8 cellular contexts compared by ENCODE assay signal in the genomic region with DNA sequence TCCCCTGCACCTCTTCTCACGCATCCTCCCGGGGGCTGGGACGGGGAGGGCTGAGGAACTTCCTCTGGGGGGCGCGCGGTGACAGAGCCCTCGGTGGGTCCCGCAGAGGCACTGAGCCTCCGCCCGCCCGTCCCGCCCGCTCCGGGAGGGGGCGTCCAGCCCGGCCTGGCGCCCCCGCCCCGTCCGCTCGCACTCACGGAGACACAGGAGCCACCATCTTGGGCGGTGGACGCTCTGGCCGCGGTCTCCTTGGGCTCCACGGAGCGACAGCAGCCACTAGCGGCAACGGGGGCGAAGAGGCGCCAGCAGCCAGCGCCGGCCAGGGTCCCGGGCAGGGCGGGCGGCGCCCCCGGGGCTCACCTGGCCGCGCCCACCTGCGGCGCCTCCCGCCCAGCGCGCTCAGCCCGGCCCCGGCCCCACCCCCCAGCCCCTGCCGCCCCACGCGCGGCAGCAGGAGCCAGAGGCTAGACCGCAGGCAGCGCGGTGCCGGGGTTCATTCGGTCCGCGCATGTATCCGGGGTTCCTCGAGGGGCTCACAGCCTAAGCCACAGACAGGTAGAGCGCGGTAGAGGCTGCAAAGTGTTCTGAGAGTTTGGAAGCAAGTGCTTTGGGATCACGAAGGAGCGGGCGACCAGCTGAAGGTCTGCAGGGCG. TPM values are rescaled to one million over a fixed set of nuclear protein-coding genes. Genes with fewer than 3 reads are reported as not detected.
DNase-seq lines count a peak whose midpoint lies in the region; ATAC-seq and TF ChIP-seq lines count a peak whose summit lies in the region.

A gene (minus strand): TSS at position 242 of the 653 bp plus-strand sequence. CDS start 7,225 bp downstream, outside the sequence.

- H3K4me2 ChIP-seq in BLaER1: peak within 1 kb of the TSS; percentile 83
- H3K4me2 ChIP-seq in neural progenitor cell: peak within 1 kb of the TSS; percentile 97

- H3K27ac Mint-ChIP-seq in activated T-helper 2 cell treated with anti-CD3 and anti-CD28 coated beads, Interferon-gamma antibody, Interleukin-2, Interleukin-4, amounts not matched to agents 10 μg/mL and 5 μg/mL and 100 μg/mL, durations not matched to agents 14 hours and 24 hours and 36 hours: no peak within 1 kb of the TSS
- peak within 1 kb of the TSS; percentile 82 for H3K27ac Mint-ChIP-seq in neural progenitor cell

- H3K4me3 ChIP-seq in BLaER1: peak within 1 kb of the TSS; percentile 68
- peak within 1 kb of the TSS; percentile 82 for H3K4me3 ChIP-seq in neural progenitor cell

- H3K27me3 ChIP-seq in BLaER1 (peaks cover 50% of the 10 kb centered on the region), foreskin keratinocyte (peaks cover 57% of the 10 kb centered on the region), neural progenitor cell (peaks cover 25% of the 10 kb centered on the region)

- intact Hi-C loops in activated T-helper 2 cell treated with anti-CD3 and anti-CD28 coated beads, Interferon-gamma antibody, Interleukin-2, Interleukin-4, amounts not matched to agents 10 μg/mL and 5 μg/mL and 100 μg/mL, durations not matched to agents 14 hours and 24 hours and 36 hours (cut with micrococcal nuclease): no loop called here

- H3F3A ChIP-seq in neural progenitor cell (ENCODE audit: low read depth): peaks cover 30% of the 10 kb centered on the region

- H3K4me1 Mint-ChIP-seq in activated T-helper 2 cell treated with anti-CD3 and anti-CD28 coated beads, Interferon-gamma antibody, Interleukin-2, Interleukin-4, amounts not matched to agents 10 μg/mL and 5 μg/mL and 100 μg/mL, durations not matched to agents 14 hours and 24 hours and 36 hours (ENCODE audit: low read depth): peaks cover 4% of the 10 kb centered on the region
- H3K4me1 Mint-ChIP-seq in neural progenitor cell: peaks cover 37% of the 10 kb centered on the region

- H3K9me3 Mint-ChIP-seq in activated T-helper 2 cell treated with anti-CD3 and anti-CD28 coated beads, Interferon-gamma antibody, Interleukin-2, Interleukin-4, amounts not matched to agents 10 μg/mL and 5 μg/mL and 100 μg/mL, durations not matched to agents 14 hours and 24 hours and 36 hours: no peaks in the 10 kb centered on the region
- no peaks in the 10 kb centered on the region for H3K9me3 Mint-ChIP-seq in neural progenitor cell

- H3K4me1 ChIP-seq in BLaER1 (peaks cover 19% of the 10 kb centered on the region), foreskin keratinocyte (no peaks in the 10 kb centered on the region), neural progenitor cell (peaks cover 30% of the 10 kb centered on the region)

- ATAC-seq in foreskin keratinocyte (peak; percentile 47), HG02678 (IDR thresholded peaks at IDR 0.05; ENCODE audit: unreplicated experiment) (no peak)

- peaks cover 60% of the 10 kb centered on the region for H3K27me3 Mint-ChIP-seq in activated T-helper 2 cell treated with anti-CD3 and anti-CD28 coated beads, Interferon-gamma antibody, Interleukin-2, Interleukin-4, amounts not matched to agents 10 μg/mL and 5 μg/mL and 100 μg/mL, durations not matched to agents 14 hours and 24 hours and 36 hours (ENCODE audit: low read depth)
- peaks cover 22% of the 10 kb centered on the region for H3K27me3 Mint-ChIP-seq in neural progenitor cell (ENCODE audit: insufficient read depth, low read depth)

- peak; percentile 92 for DNase-seq in GM20000 (ENCODE audit: low spot score)
- peak; percentile 36 for DNase-seq in NOMO-1 treated with DMSO at 0.1 percent for 48 hours (lab: John Stamatoyannopoulos, UW; ENCODE audit: unreplicated experiment)
- no peak for DNase-seq in activated T-helper 2 cell treated with anti-CD3 and anti-CD28 coated beads, Interferon-gamma antibody, Interleukin-2, Interleukin-4, amounts not matched to agents 10 μg/mL and 5 μg/mL and 100 μg/mL, durations not matched to agents 14 hours and 24 hours and 36 hours (ENCODE audit: low spot score)
- DNase-seq in foreskin keratinocyte: no peak
- DNase-seq in neural progenitor cell (ENCODE audit: low spot score): peak; percentile 88
- peak; percentile 58 for DNase-seq in ureter (ENCODE audit: low spot score)

- peak within 1 kb of the TSS; percentile 63 for H3K4me3 Mint-ChIP-seq in activated T-helper 2 cell treated with anti-CD3 and anti-CD28 coated beads, Interferon-gamma antibody, Interleukin-2, Interleukin-4, amounts not matched to agents 10 μg/mL and 5 μg/mL and 100 μg/mL, durations not matched to agents 14 hours and 24 hours and 36 hours (ENCODE audit: low read depth)
- peak within 1 kb of the TSS; percentile 95 for H3K4me3 Mint-ChIP-seq in neural progenitor cell

- H4K20me1 ChIP-seq in BLaER1: no peaks in the 10 kb centered on the region
- no peaks in the 10 kb centered on the region for H4K20me1 ChIP-seq in neural progenitor cell (ENCODE audit: low read depth)

- no peak within 1 kb of the TSS for H3K27ac ChIP-seq in BLaER1
- H3K27ac ChIP-seq in foreskin keratinocyte: no peak within 1 kb of the TSS
- H3K27ac ChIP-seq in neural progenitor cell: no peak within 1 kb of the TSS

- H3K9ac ChIP-seq in BLaER1 (peak within 1 kb of the TSS; percentile 50), neural progenitor cell (peak within 1 kb of the TSS; percentile 39)

- H2AFZ ChIP-seq in neural progenitor cell (replicated peaks): peak within 1 kb of the TSS; percentile 98

- TF ChIP-seq CTCF in GM20000 (IDR thresholded peaks at IDR 0.05; ENCODE audit: extremely low read depth, missing control alignments): peak; percentile 54
- peak; percentile 52 for TF ChIP-seq CTCF in foreskin keratinocyte (conservative IDR thresholded peaks at IDR 0.05)
- peak; percentile 48 for TF ChIP-seq CTCF in neural progenitor cell (IDR thresholded peaks at IDR 0.05)

- no peaks in the 10 kb centered on the region for H3K36me3 Mint-ChIP-seq in activated T-helper 2 cell treated with anti-CD3 and anti-CD28 coated beads, Interferon-gamma antibody, Interleukin-2, Interleukin-4, amounts not matched to agents 10 μg/mL and 5 μg/mL and 100 μg/mL, durations not matched to agents 14 hours and 24 hours and 36 hours (ENCODE audit: low read depth)
- no peaks in the 10 kb centered on the region for H3K36me3 Mint-ChIP-seq in neural progenitor cell

- no peaks in the 10 kb centered on the region for H3K36me3 ChIP-seq in BLaER1
- H3K36me3 ChIP-seq in neural progenitor cell: no peaks in the 10 kb centered on the region

- H3K79me2 ChIP-seq in neural progenitor cell (ENCODE audit: low read depth): no peaks in the 10 kb centered on the region

- no peaks in the 10 kb centered on the region for H3K9me3 ChIP-seq in BLaER1
- H3K9me3 ChIP-seq in neural progenitor cell (ENCODE audit: low read depth): no peaks in the 10 kb centered on the region

RNA-seq across cellular contexts. Expression of the gene that starts here (rescaled TPM):
- total RNA-seq in activated T-helper 2 cell treated with anti-CD3 and anti-CD28 coated beads, Interferon-gamma antibody, Interleukin-2, Interleukin-4, amounts not matched to agents 10 μg/mL and 5 μg/mL and 100 μg/mL, durations not matched to agents 14 hours and 24 hours and 36 hours: 0.05 and 0.21 TPM in 2 replicates
- total RNA-seq in foreskin keratinocyte (0.18 and 0.31 TPM in 2 replicates), neural progenitor cell (ENCODE audit: low replicate concordance) (2.2 and 5.5 TPM in 2 replicates), ureter (1.9 TPM)
- polyA plus RNA-seq in foreskin keratinocyte: 0.12 and 0.17 TPM in 2 replicates

Comparison
In these comparisons a context has a peak if more than half of its experiments do, and no peak if none do; other contexts are left out.
1. Peak in ATAC-seq in foreskin keratinocyte; RNA of the gene not detected or under 1 TPM.
2. DNase-seq: peak in GM20000 (single experiment), NOMO-1 treated with DMSO at 0.1 percent for 48 hours (single experiment), neural progenitor cell (single experiment) and ureter (single experiment); none in activated T-helper 2 cell treated with anti-CD3 and anti-CD28 coated beads, Interferon-gamma antibody, Interleukin-2, Interleukin-4, amounts not matched to agents 10 μg/mL and 5 μg/mL and 100 μg/mL, durations not matched to agents 14 hours and 24 hours and 36 hours (single experiment) and foreskin keratinocyte (0 of 2).
3. Peak in every context shown above with its lines, with median percentiles within 50 percentile points of each other: CTCF ChIP-seq.